ENCODE assay signal across 18 cellular contexts in genomic region chr7:115561341-115562110, GRCh38.
DNase-seq lines count a peak whose midpoint lies in the region; ATAC-seq, FAIRE-seq and TF ChIP-seq lines count a peak whose summit lies in the region.
"Had no signal": no experiment of that assay in that cellular context is flagged by ENCODE, and none has a peak within 500 bp of the region (broad histone marks: within the 10 kb centered on the region; RNA-seq: fewer than 3 reads in every experiment).

No MANE protein-coding gene starts in this region.

- no peaks in the 10 kb centered on the region for H3K36me3 Mint-ChIP-seq in astrocyte (ENCODE audit: low read depth, unreplicated experiment)
- H3K36me3 Mint-ChIP-seq in activated CD4-positive, alpha-beta T cell treated with anti-CD3 and anti-CD28 coated beads for 36 hours (ENCODE audit: low read depth) = no peaks in the 10 kb centered on the region
- H3K36me3 Mint-ChIP-seq: activated naive CD8-positive, alpha-beta T cell; type B pancreatic cell had no signal

- H3K9me3 ChIP-seq in AG04450 (ENCODE audit: control insufficient read depth, insufficient read depth, low read length) (no peaks in the 10 kb centered on the region), astrocyte (ENCODE audit: insufficient read depth, low read depth, low read length) (no peaks in the 10 kb centered on the region), suprapubic skin (no peaks in the 10 kb centered on the region)
- H3K9me3 ChIP-seq: esophagus squamous epithelium had no signal

- H3K4me3 ChIP-seq in AG04450 (ENCODE audit: low read depth, low read length) (no peak overlapping the region), HFF-Myc (replicated peaks; ENCODE audit: low read depth, low read length) (no peak overlapping the region), astrocyte (ENCODE audit: insufficient read depth, low read depth, low read length) (no peak overlapping the region), suprapubic skin (no peak overlapping the region)
- H3K4me3 ChIP-seq: coronary artery, esophagus squamous epithelium had no signal

- WGBS in suprapubic skin = 86% methylated on average over 9 of the region's 9 CpGs

- no peak for ATAC-seq in activated CD4-positive, alpha-beta T cell treated with anti-CD3 and anti-CD28 coated beads for 36 hours
- ATAC-seq: SK-N-SH treated with all-trans-retinoic acid at 6 μM for 48 hours had no signal

- H3K4me3 Mint-ChIP-seq in astrocyte (ENCODE audit: unreplicated experiment) = no peak overlapping the region
- H3K4me3 Mint-ChIP-seq in activated CD4-positive, alpha-beta T cell treated with anti-CD3 and anti-CD28 coated beads for 36 hours = no peak overlapping the region
- H3K4me3 Mint-ChIP-seq: activated B cell treated with CpG ODN at 0.5 μM for 24 hours; activated naive CD8-positive, alpha-beta T cell; type B pancreatic cell had no signal

- H3K4me2 ChIP-seq in astrocyte (ENCODE audit: low read length) = peak overlapping the region; percentile 61

- H4K20me1 ChIP-seq in astrocyte (ENCODE audit: insufficient read depth, low read length) = no peaks in the 10 kb centered on the region

- no peak overlapping the region for H3K27ac Mint-ChIP-seq in astrocyte (ENCODE audit: unreplicated experiment)
- H3K27ac Mint-ChIP-seq in activated CD4-positive, alpha-beta T cell treated with anti-CD3 and anti-CD28 coated beads for 36 hours = no peak overlapping the region
- H3K27ac Mint-ChIP-seq: activated B cell treated with CpG ODN at 0.5 μM for 24 hours; activated naive CD8-positive, alpha-beta T cell; type B pancreatic cell had no signal

- H3K27ac ChIP-seq in AG04450 (ENCODE audit: low read depth, low read length) = no peak overlapping the region
- H3K27ac ChIP-seq in astrocyte (ENCODE audit: low read depth, low read length) = peak overlapping the region; percentile 61
- H3K27ac ChIP-seq in suprapubic skin = no peak overlapping the region
- H3K27ac ChIP-seq: coronary artery, esophagus squamous epithelium, parathyroid adenoma had no signal

- TF ChIP-seq POLR2A in suprapubic skin (IDR thresholded peaks at IDR 0.05) = no peak

- no peaks in the 10 kb centered on the region for H3K36me3 ChIP-seq in astrocyte (ENCODE audit: insufficient read depth, low read length)
- no peaks in the 10 kb centered on the region for H3K36me3 ChIP-seq in suprapubic skin
- H3K36me3 ChIP-seq: esophagus squamous epithelium had no signal

- no peaks in the 10 kb centered on the region for H3K27me3 ChIP-seq in AG04450 (ENCODE audit: control insufficient read depth, insufficient read depth, low read length)
- H3K27me3 ChIP-seq in astrocyte (ENCODE audit: insufficient read depth, low read length) = no peaks in the 10 kb centered on the region
- no peaks in the 10 kb centered on the region for H3K27me3 ChIP-seq in suprapubic skin
- H3K27me3 ChIP-seq: esophagus squamous epithelium had no signal

- no peak for TF ChIP-seq CTCF in AG04450 (IDR thresholded peaks at IDR 0.05; ENCODE audit: low read depth, low read length)
- peak; percentile 12 for TF ChIP-seq CTCF in HFF-Myc (IDR thresholded peaks at IDR 0.05; ENCODE audit: low read depth, low read length, missing control alignments)
- TF ChIP-seq CTCF in astrocyte (IDR thresholded peaks at IDR 0.05; ENCODE audit: insufficient read depth, low read depth, low read length) = no peak
- no peak for TF ChIP-seq CTCF in suprapubic skin (IDR thresholded peaks at IDR 0.05)

- intact Hi-C loops in activated CD4-positive, alpha-beta T cell treated with anti-CD3 and anti-CD28 coated beads for 36 hours (cut with DNase I, micrococcal nuclease) = no loop called here

- no peak for TF ChIP-seq EP300 in suprapubic skin (IDR thresholded peaks at IDR 0.05)

- no peaks in the 10 kb centered on the region for H3K9me3 Mint-ChIP-seq in astrocyte (ENCODE audit: unreplicated experiment)
- H3K9me3 Mint-ChIP-seq in activated CD4-positive, alpha-beta T cell treated with anti-CD3 and anti-CD28 coated beads for 36 hours (ENCODE audit: low read depth) = no peaks in the 10 kb centered on the region
- H3K9me3 Mint-ChIP-seq: activated B cell treated with CpG ODN at 0.5 μM for 24 hours, type B pancreatic cell had no signal

- POLR2A ChIA-PET in AG04450 (lab: Yijun Ruan, JAX) = interaction anchor here (0.5 kb wide), 1 partner anchor 15 kb away, joined by 8 read pairs; no protein-coding TSS in a partner anchor
- POLR2A ChIA-PET in activated CD4-positive, alpha-beta T cell treated with anti-CD3 and anti-CD28 coated beads for 36 hours (lab: Charles Lee) = no interaction called here

- no peak overlapping the region for H3K9ac ChIP-seq in astrocyte (ENCODE audit: low read length)
- H3K9ac ChIP-seq: parathyroid adenoma had no signal

- no peaks in the 10 kb centered on the region for H3K27me3 Mint-ChIP-seq in astrocyte (ENCODE audit: low read depth, unreplicated experiment)
- no peaks in the 10 kb centered on the region for H3K27me3 Mint-ChIP-seq in activated CD4-positive, alpha-beta T cell treated with anti-CD3 and anti-CD28 coated beads for 36 hours
- H3K27me3 Mint-ChIP-seq: activated B cell treated with CpG ODN at 0.5 μM for 24 hours, type B pancreatic cell had no signal

- H2AFZ ChIP-seq in astrocyte (ENCODE audit: low read depth, low read length) = peak overlapping the region; percentile 15
- H2AFZ ChIP-seq: parathyroid adenoma had no signal

- peak; percentile 70 for FAIRE-seq in astrocyte (lab: Jason Lieb, UNC)

- H3K4me1 ChIP-seq in astrocyte (ENCODE audit: insufficient read depth, low read length) (peaks cover 5% of the 10 kb centered on the region), suprapubic skin (no peaks in the 10 kb centered on the region)
- H3K4me1 ChIP-seq: esophagus squamous epithelium, parathyroid adenoma had no signal

- DNase-seq in AG04450 (ENCODE audit: low read depth, low spot score) = peak; percentile 15
- DNase-seq in HFF-Myc (ENCODE audit: extremely low read depth, low read depth) = peak; percentile 10
- peak; percentile 94 for DNase-seq in astrocyte (ENCODE audit: low read depth)
- peak; percentile 54 for DNase-seq in islet precursor cell
- DNase-seq in LoVo (ENCODE audit: low spot score) = no peak
- no peak for DNase-seq in MV-4-11 (lab: John Stamatoyannopoulos, UW)
- DNase-seq in activated CD4-positive, alpha-beta T cell treated with anti-CD3 and anti-CD28 coated beads for 36 hours = no peak
- DNase-seq in suprapubic skin (ENCODE audit: low spot score in 2 of 2) = no peak
- DNase-seq: activated B cell treated with CpG ODN at 0.5 μM for 24 hours; activated CD8-positive, alpha-beta memory T cell treated with anti-CD3 and anti-CD28 coated beads, Interleukin-2, amount 50 U/mL, for 4 hours; DMS53; esophagus squamous epithelium; stimulated activated CD4-positive, alpha-beta T cell treated with anti-CD3 and anti-CD28 coated beads, Interleukin-1b, Interleukin-23, amount 100 ng/mL, for 48 hours had no signal

- CTCF ChIA-PET in AG04450 (lab: Charles Lee) = interaction anchor here (0.6 to 1.1 kb wide), 3 partner anchors 13 to 696 kb away, joined by 3 to 4 read pairs (median 3); no protein-coding TSS in a partner anchor
- CTCF ChIA-PET in activated CD4-positive, alpha-beta T cell treated with anti-CD3 and anti-CD28 coated beads for 36 hours (lab: Charles Lee) = interaction anchor here (1.4 kb wide), 1 partner anchor 13 kb away, joined by 3 read pairs; no protein-coding TSS in a partner anchor

- no peaks in the 10 kb centered on the region for H3K79me2 ChIP-seq in astrocyte (ENCODE audit: insufficient read depth, low read length)
- H3K79me2 ChIP-seq: parathyroid adenoma had no signal

- H3K4me1 Mint-ChIP-seq in astrocyte (ENCODE audit: low read depth, unreplicated experiment) = peaks cover 6% of the 10 kb centered on the region
- no peaks in the 10 kb centered on the region for H3K4me1 Mint-ChIP-seq in activated CD4-positive, alpha-beta T cell treated with anti-CD3 and anti-CD28 coated beads for 36 hours
- H3K4me1 Mint-ChIP-seq: activated B cell treated with CpG ODN at 0.5 μM for 24 hours had no signal

Comparison
In these comparisons a context has a peak if more than half of its experiments do, and no peak if none do; other contexts are left out.
1. DNase-seq: peak in AG04450 (single experiment), HFF-Myc (single experiment), astrocyte (single experiment) and islet precursor cell (single experiment); none in LoVo (single experiment), MV-4-11 (single experiment), activated CD4-positive, alpha-beta T cell treated with anti-CD3 and anti-CD28 coated beads for 36 hours (single experiment) and suprapubic skin (0 of 2).